ENCODE assay signal across 8 cellular contexts in genomic region chr15:74127255-74127953, GRCh38. TPM values are rescaled to one million over a fixed set of nuclear protein-coding genes. Genes with fewer than 3 reads are reported as not detected.
DNase-seq lines count a peak whose midpoint lies in the region; ATAC-seq and TF ChIP-seq lines count a peak whose summit lies in the region.

No MANE protein-coding gene starts in this region.

- peak; percentile 96 for ATAC-seq in activated T-helper 17 cell treated with anti-CD3 and anti-CD28 coated beads, Interleukin-2, amount 50 U/mL, for 72 hours (replicated peaks)
- peak; percentile 89 to 94 for ATAC-seq in stimulated activated naive B cell treated with anti-CD40 and anti-IgM and Interleukin-4, amounts not matched to agents 10 μg/mL and 1 μg/mL and 100 μg/mL, for 72 hours (replicated peaks)
- no peak for ATAC-seq in HG02938 (IDR thresholded peaks at IDR 0.05; ENCODE audit: unreplicated experiment)

- no peaks in the 10 kb centered on the region for H3K9me2 ChIP-seq in neural cell (ENCODE audit: insufficient read depth, low read length)

- H3K9me3 Mint-ChIP-seq in activated T-helper 17 cell treated with anti-CD3 and anti-CD28 coated beads, Interleukin-2, amount 50 U/mL, for 72 hours, result no peaks in the 10 kb centered on the region
- peaks cover 0 to 5% of the 10 kb centered on the region in 2 donors for H3K9me3 Mint-ChIP-seq in stimulated activated naive B cell treated with anti-CD40 and anti-IgM and Interleukin-4, amounts not matched to agents 10 μg/mL and 1 μg/mL and 100 μg/mL, for 72 hours

- no peak overlapping the region; the same call in 1 of the 2 replicates for H2AFZ ChIP-seq in KMS-11 (ENCODE audit: low read depth)
- H2AFZ ChIP-seq in neural cell (ENCODE audit: low read depth, low read length), result no peak overlapping the region

- peaks cover 9% of the 10 kb centered on the region for H3K4me1 Mint-ChIP-seq in activated T-helper 17 cell treated with anti-CD3 and anti-CD28 coated beads, Interleukin-2, amount 50 U/mL, for 72 hours
- peaks cover 45 to 77% of the 10 kb centered on the region in 2 donors for H3K4me1 Mint-ChIP-seq in stimulated activated naive B cell treated with anti-CD40 and anti-IgM and Interleukin-4, amounts not matched to agents 10 μg/mL and 1 μg/mL and 100 μg/mL, for 72 hours

- peaks cover 13% of the 10 kb centered on the region for H3F3A ChIP-seq in neural cell (ENCODE audit: insufficient read depth, low read length, poor library complexity, severe bottlenecking)

- peak overlapping the region; percentile 1 for H3K4me3 Mint-ChIP-seq in activated T-helper 17 cell treated with anti-CD3 and anti-CD28 coated beads, Interleukin-2, amount 50 U/mL, for 72 hours
- H3K4me3 Mint-ChIP-seq in stimulated activated naive B cell treated with anti-CD40 and anti-IgM and Interleukin-4, amounts not matched to agents 10 μg/mL and 1 μg/mL and 100 μg/mL, for 72 hours, result peak overlapping the region in 1 of 2 donors; percentile 70

- peaks cover 4% of the 10 kb centered on the region for H3K9me3 ChIP-seq in neural cell (ENCODE audit: low read length)

- H3K27me3 Mint-ChIP-seq in activated T-helper 17 cell treated with anti-CD3 and anti-CD28 coated beads, Interleukin-2, amount 50 U/mL, for 72 hours, result peaks cover 67% of the 10 kb centered on the region
- peaks cover 50 to 60% of the 10 kb centered on the region in 2 donors for H3K27me3 Mint-ChIP-seq in stimulated activated naive B cell treated with anti-CD40 and anti-IgM and Interleukin-4, amounts not matched to agents 10 μg/mL and 1 μg/mL and 100 μg/mL, for 72 hours

- H3K4me1 ChIP-seq in KMS-11 (ENCODE audit: low read depth, poor library complexity, severe bottlenecking), result peaks cover 12% of the 10 kb centered on the region

- no peaks in the 10 kb centered on the region for H3K36me3 Mint-ChIP-seq in activated T-helper 17 cell treated with anti-CD3 and anti-CD28 coated beads, Interleukin-2, amount 50 U/mL, for 72 hours (ENCODE audit: low read depth)
- H3K36me3 Mint-ChIP-seq in stimulated activated naive B cell treated with anti-CD40 and anti-IgM and Interleukin-4, amounts not matched to agents 10 μg/mL and 1 μg/mL and 100 μg/mL, for 72 hours, result peaks cover 9 to 10% of the 10 kb centered on the region in 2 donors

- H3K4me2 ChIP-seq in KMS-11 (peak overlapping the region; percentile 48), neural cell (ENCODE audit: low read length) (peak overlapping the region; percentile 100)

- H3K4me3 ChIP-seq in KMS-11 (IDR thresholded peaks at IDR 0.05; ENCODE audit: insufficient read depth, low read depth, low read length) (no peak overlapping the region), fibroblast of pulmonary artery (replicated peaks; ENCODE audit: low read depth, low read length) (peak overlapping the region; percentile 48), neural cell (ENCODE audit: low read length) (peak overlapping the region; percentile 95)

- TF ChIP-seq EP300 in neural cell (conservative IDR thresholded peaks at IDR 0.05; ENCODE audit: poor library complexity, severe bottlenecking), result peak; percentile 65

- peaks cover 77% of the 10 kb centered on the region for H3K27me3 ChIP-seq in KMS-11 (ENCODE audit: insufficient read depth, low read depth)
- H3K27me3 ChIP-seq in neural cell (ENCODE audit: insufficient read depth, low read depth, low read length), result no peaks in the 10 kb centered on the region

- no peak overlapping the region for H3K27ac Mint-ChIP-seq in activated T-helper 17 cell treated with anti-CD3 and anti-CD28 coated beads, Interleukin-2, amount 50 U/mL, for 72 hours
- no peak overlapping the region for H3K27ac Mint-ChIP-seq in stimulated activated naive B cell treated with anti-CD40 and anti-IgM and Interleukin-4, amounts not matched to agents 10 μg/mL and 1 μg/mL and 100 μg/mL, for 72 hours

- H3K36me3 ChIP-seq in KMS-11 (ENCODE audit: insufficient read depth) (no peaks in the 10 kb centered on the region), neural cell (ENCODE audit: insufficient read depth, low read length) (peaks cover 3% of the 10 kb centered on the region)

- H3K9ac ChIP-seq in KMS-11, result no peak overlapping the region
- H3K9ac ChIP-seq in neural cell (ENCODE audit: low read length), result peak overlapping the region; percentile 100

- DNase-seq in GF-D8 (lab: John Stamatoyannopoulos, UW) (peak; percentile 10), RPMI7951 (ENCODE audit: low read depth) (peak; percentile 82), fibroblast of pulmonary artery (ENCODE audit: low read depth) (peak; percentile 85)
- peak; percentile 80 for DNase-seq in stimulated activated naive B cell treated with anti-CD40 and anti-IgM and Interleukin-4, amounts not matched to agents 10 μg/mL and 1 μg/mL and 100 μg/mL, for 72 hours

- H3K27ac ChIP-seq in KMS-11 (no peak overlapping the region), neural cell (ENCODE audit: low read length) (peak overlapping the region; percentile 100)

- H4K20me1 ChIP-seq in KMS-11 (ENCODE audit: insufficient read depth), result no peaks in the 10 kb centered on the region
- H4K20me1 ChIP-seq in neural cell (ENCODE audit: insufficient read depth), result no peaks in the 10 kb centered on the region

- TF ChIP-seq RAD21 in neural cell (conservative IDR thresholded peaks at IDR 0.05), result peak; percentile 100

- TF ChIP-seq CTCF in KMS-11 (conservative IDR thresholded peaks at IDR 0.05; ENCODE audit: low read depth, low read length), result peak; percentile 59
- TF ChIP-seq CTCF in fibroblast of pulmonary artery (IDR thresholded peaks at IDR 0.05; ENCODE audit: low read length, missing control alignments), result peak; percentile 91
- TF ChIP-seq CTCF in neural cell (IDR thresholded peaks at IDR 0.05; ENCODE audit: poor library complexity, severe bottlenecking), result peak; percentile 99

- no peaks in the 10 kb centered on the region for H3K79me2 ChIP-seq in KMS-11 (ENCODE audit: insufficient read depth, low read depth)
- peaks cover 58% of the 10 kb centered on the region for H3K79me2 ChIP-seq in neural cell (replicated peaks; ENCODE audit: insufficient read depth, low read length)

TF ChIP-seq in neural cell, 6 proteins besides CTCF, POLR2A, EP300 and RAD21:
- no peak for TF ChIP-seq EZH2 (IDR thresholded peaks at IDR 0.05; ENCODE audit: borderline replicate concordance, insufficient read depth, low read length, poor library complexity, severe bottlenecking)
- peak; percentile 14 for TF ChIP-seq REST (IDR thresholded peaks at IDR 0.05; ENCODE audit: borderline replicate concordance)
- peak; percentile 72 for TF ChIP-seq TAF1 (IDR thresholded peaks at IDR 0.05; ENCODE audit: low read depth)
- peak; percentile 93 for TF ChIP-seq POLR2AphosphoS5 (IDR thresholded peaks at IDR 0.05)
- no peak for TF ChIP-seq MXI1 (conservative IDR thresholded peaks at IDR 0.05; ENCODE audit: poor library complexity, severe bottlenecking)
- TF ChIP-seq SMC3 (conservative IDR thresholded peaks at IDR 0.05; ENCODE audit: poor library complexity), result peak; percentile 100

RNA-seq across cellular contexts. Expression of gene ISLR2, which starts 3.0 kb away (rescaled TPM):
- total RNA-seq in RPMI7951 (2014; rRNA removed; shearing (Covaris generic)), result 0.72 and 1.8 TPM in 2 replicates
- total RNA-seq in activated T-helper 17 cell treated with anti-CD3 and anti-CD28 coated beads, Interleukin-2, amount 50 U/mL, for 72 hours, result not detected
- 301 and 330 TPM in 2 replicates for polyA plus RNA-seq in neural cell
- 444 and 493 TPM in 2 replicates for polyA minus RNA-seq in neural cell

RNA-seq across cellular contexts. Expression of gene GOLGA6A, which starts 45.1 kb away (rescaled TPM):
- not detected in 2 replicates for total RNA-seq in RPMI7951 (2014; rRNA removed; shearing (Covaris generic))
- total RNA-seq in activated T-helper 17 cell treated with anti-CD3 and anti-CD28 coated beads, Interleukin-2, amount 50 U/mL, for 72 hours, result under 1 TPM in 1 of 2 donors, not detected in 1; 0.11 TPM
- 0.50 TPM in 2 replicates for polyA plus RNA-seq in neural cell
- 0.12 and 0.24 TPM in 2 replicates for polyA minus RNA-seq in neural cell

RNA-seq across cellular contexts. Expression of gene ISLR, which starts 46.1 kb away (rescaled TPM):
- total RNA-seq in RPMI7951 (2014; rRNA removed; shearing (Covaris generic)), result 2.5 and 8.8 TPM in 2 replicates
- total RNA-seq in activated T-helper 17 cell treated with anti-CD3 and anti-CD28 coated beads, Interleukin-2, amount 50 U/mL, for 72 hours, result not detected
- polyA plus RNA-seq in neural cell, result not detected in 2 replicates
- not detected in 2 replicates for polyA minus RNA-seq in neural cell

Comparison
In these comparisons a context has a peak if more than half of its experiments do, and no peak if none do; other contexts are left out.
1. DNase-seq: peak in every context shown above with its lines; median percentile 85 in fibroblast of pulmonary artery; 82 in RPMI7951; 80 in stimulated activated naive B cell treated with anti-CD40 and anti-IgM and Interleukin-4, amounts not matched to agents 10 μg/mL and 1 μg/mL and 100 μg/mL, for 72 hours; 10 in GF-D8.